Comparison of ENCODE assay signal across 20 cellular contexts in the genomic region with DNA sequence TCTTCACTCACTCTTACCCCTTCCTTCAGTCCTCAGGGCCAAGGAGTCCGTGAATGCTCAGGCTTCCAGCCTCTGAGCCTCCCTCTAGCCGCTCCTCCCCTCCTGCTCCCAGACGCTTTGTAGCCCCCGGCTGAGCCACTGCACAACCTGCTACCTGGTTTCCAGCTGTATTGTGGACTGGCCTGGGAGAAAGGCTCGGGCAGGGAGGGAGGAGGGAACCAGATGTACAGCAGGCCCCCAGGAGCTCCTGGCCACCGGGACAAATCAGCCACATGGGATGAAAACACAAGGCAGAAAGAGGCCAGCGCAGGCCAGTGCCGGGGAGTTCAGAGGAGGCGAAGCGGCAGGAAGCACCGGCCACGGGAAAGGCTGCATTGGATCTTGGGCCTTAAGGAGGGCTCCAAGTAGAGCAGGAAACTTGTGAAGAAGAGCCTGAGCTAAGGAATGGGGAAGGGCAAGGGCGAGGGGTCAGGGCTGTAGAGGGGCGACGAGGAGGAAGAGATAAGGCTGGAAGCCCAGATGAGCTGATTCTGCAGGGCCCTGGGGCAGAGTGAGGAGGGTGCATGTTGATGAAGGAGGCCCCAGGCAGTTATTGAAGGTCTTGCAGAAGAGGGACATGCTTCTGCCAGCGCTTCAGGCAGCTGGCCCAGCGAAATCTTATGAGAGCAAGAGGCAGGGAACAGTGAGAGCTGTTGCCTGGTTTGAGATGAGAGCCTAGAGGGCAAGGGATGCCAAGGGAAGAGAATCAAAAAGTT. TPM values are rescaled to one million over a fixed set of nuclear protein-coding genes. Genes with fewer than 3 reads are reported as not detected.
"Had no signal": no experiment of that assay in that cellular context is flagged by ENCODE, and none has a peak within 500 bp of the region (broad histone marks: within the 10 kb centered on the region; RNA-seq: fewer than 3 reads in every experiment).

No MANE protein-coding gene starts in this region.

- H3K9me3 Mint-ChIP-seq: central memory CD8-positive, alpha-beta T cell; naive thymus-derived CD8-positive, alpha-beta T cell; type B pancreatic cell had no signal

- DNase-seq: effector memory CD4-positive, alpha-beta T cell; left colon; naive thymus-derived CD8-positive, alpha-beta T cell; occipital lobe; psoas muscle; retina; stimulated activated naive CD4-positive, alpha-beta T cell had no signal

- H3K27ac Mint-ChIP-seq: naive thymus-derived CD8-positive, alpha-beta T cell; type B pancreatic cell had no signal

- H3K36me3 Mint-ChIP-seq: naive thymus-derived CD8-positive, alpha-beta T cell; type B pancreatic cell had no signal

- H3K4me1 ChIP-seq: psoas muscle had no signal

- ATAC-seq: left colon; mucosa of descending colon; naive thymus-derived CD8-positive, alpha-beta T cell; pancreas; psoas muscle; sciatic nerve had no signal

- FAIRE-seq: pancreas, urothelium cell line had no signal

- H3K4me1 Mint-ChIP-seq: central memory CD8-positive, alpha-beta T cell had no signal

- H3K36me3 ChIP-seq: esophagus muscularis mucosa, pancreas had no signal

- H3K4me3 Mint-ChIP-seq: central memory CD8-positive, alpha-beta T cell; naive thymus-derived CD8-positive, alpha-beta T cell; type B pancreatic cell had no signal

- H3K4me3 ChIP-seq: esophagus muscularis mucosa, mucosa of descending colon, pancreas, psoas muscle, skin epidermis had no signal

- H3K27ac ChIP-seq: epithelial cell of prostate, esophagus muscularis mucosa, pancreas, psoas muscle had no signal

- H3K9me3 ChIP-seq: esophagus muscularis mucosa, mucosa of descending colon, pancreas, psoas muscle had no signal

RNA-seq across cellular contexts. Expression of a gene that starts 14.3 kb away (rescaled TPM):
- total RNA-seq: esophagus muscularis mucosa; fibroblast of villous mesenchyme; kidney epithelial cell; left colon; lung microvascular endothelial cell; naive thymus-derived CD8-positive, alpha-beta T cell; occipital lobe; sciatic nerve had no signal
- polyA plus RNA-seq: naive thymus-derived CD8-positive, alpha-beta T cell; neural cell; pancreas had no signal

RNA-seq across cellular contexts. Expression of a gene that starts 32.8 kb away (rescaled TPM):
- total RNA-seq: kidney epithelial cell; naive thymus-derived CD8-positive, alpha-beta T cell; occipital lobe had no signal
- polyA plus RNA-seq: naive thymus-derived CD8-positive, alpha-beta T cell; neural cell had no signal
